In the genomic region with DNA sequence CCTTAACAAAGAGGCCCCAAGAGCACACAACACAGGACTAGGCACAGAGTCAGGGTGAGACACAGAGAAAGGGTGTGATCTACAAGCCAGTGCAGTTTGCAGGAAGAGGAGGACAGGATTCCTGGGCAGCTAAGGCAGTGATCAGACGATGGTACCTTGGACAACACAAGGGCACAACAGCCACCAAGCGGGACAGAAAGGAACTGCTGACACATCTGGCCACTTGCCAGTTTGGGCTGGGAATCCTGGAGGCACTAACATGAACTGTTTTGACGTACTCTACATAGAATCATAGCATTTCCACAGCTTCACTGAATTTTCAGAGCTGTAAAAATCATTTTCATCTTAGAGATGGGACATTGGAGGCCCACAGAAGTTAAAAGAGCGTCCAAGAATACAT, we compare ENCODE assay signal across 8 cellular contexts.
A peak's percentile ranks its signal among the peaks of the same experiment; 100 is the strongest.
DNase-seq lines count a peak whose midpoint lies in the region; ATAC-seq and TF ChIP-seq lines count a peak whose summit lies in the region.

No MANE protein-coding gene starts in this region.

- DNase-seq in NCI-H1694 (lab: John Stamatoyannopoulos, UW) (peak; percentile 5), NCI-H1694 treated with DMSO at 0.1 percent for 48 hours (lab: John Stamatoyannopoulos, UW) (no peak), astrocyte of the spinal cord (ENCODE audit: low read depth, low spot score) (no peak), lung microvascular endothelial cell (ENCODE audit: low read depth in 2 of 2) (peak; percentile 37 to 89), NCI-H1436 (lab: John Stamatoyannopoulos, UW) (no peak), putamen (ENCODE audit: low spot score) (no peak)

- TF ChIP-seq EP300 in Ishikawa (IDR thresholded peaks at IDR 0.05; ENCODE audit: borderline replicate concordance) = no peak

- in situ Hi-C loops in astrocyte of the spinal cord (cut with HindIII; ENCODE audit: low sequenced_read_pairs) = no loop called here

- TF ChIP-seq RAD21 in Ishikawa (IDR thresholded peaks at IDR 0.05; ENCODE audit: low read depth) = peak; percentile 11; the same call in 1 of the 2 replicates

- ATAC-seq in GM19467 (IDR thresholded peaks at IDR 0.05; ENCODE audit: unreplicated experiment) = no peak

- peak; percentile 33 for TF ChIP-seq CTCF in astrocyte of the spinal cord (IDR thresholded peaks at IDR 0.05; ENCODE audit: low read depth, low read length)

- H3K4me3 ChIP-seq in astrocyte of the spinal cord (ENCODE audit: low read depth, low read length) = no peak overlapping the region

TF ChIP-seq in Ishikawa, 13 proteins besides CTCF, POLR2A, EP300 and RAD21:
- TF ChIP-seq, protein P1, sequence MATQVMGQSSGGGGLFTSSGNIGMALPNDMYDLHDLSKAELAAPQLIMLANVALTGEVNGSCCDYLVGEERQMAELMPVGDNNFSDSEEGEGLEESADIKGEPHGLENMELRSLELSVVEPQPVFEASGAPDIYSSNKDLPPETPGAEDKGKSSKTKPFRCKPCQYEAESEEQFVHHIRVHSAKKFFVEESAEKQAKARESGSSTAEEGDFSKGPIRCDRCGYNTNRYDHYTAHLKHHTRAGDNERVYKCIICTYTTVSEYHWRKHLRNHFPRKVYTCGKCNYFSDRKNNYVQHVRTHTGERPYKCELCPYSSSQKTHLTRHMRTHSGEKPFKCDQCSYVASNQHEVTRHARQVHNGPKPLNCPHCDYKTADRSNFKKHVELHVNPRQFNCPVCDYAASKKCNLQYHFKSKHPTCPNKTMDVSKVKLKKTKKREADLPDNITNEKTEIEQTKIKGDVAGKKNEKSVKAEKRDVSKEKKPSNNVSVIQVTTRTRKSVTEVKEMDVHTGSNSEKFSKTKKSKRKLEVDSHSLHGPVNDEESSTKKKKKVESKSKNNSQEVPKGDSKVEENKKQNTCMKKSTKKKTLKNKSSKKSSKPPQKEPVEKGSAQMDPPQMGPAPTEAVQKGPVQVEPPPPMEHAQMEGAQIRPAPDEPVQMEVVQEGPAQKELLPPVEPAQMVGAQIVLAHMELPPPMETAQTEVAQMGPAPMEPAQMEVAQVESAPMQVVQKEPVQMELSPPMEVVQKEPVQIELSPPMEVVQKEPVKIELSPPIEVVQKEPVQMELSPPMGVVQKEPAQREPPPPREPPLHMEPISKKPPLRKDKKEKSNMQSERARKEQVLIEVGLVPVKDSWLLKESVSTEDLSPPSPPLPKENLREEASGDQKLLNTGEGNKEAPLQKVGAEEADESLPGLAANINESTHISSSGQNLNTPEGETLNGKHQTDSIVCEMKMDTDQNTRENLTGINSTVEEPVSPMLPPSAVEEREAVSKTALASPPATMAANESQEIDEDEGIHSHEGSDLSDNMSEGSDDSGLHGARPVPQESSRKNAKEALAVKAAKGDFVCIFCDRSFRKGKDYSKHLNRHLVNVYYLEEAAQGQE (IDR thresholded peaks at IDR 0.05; ENCODE audit: low read depth) = peak; percentile 25; the same call in 1 of the 2 replicates
- TF ChIP-seq EGR1 (IDR thresholded peaks at IDR 0.05) = no peak
- TF ChIP-seq NFIC (IDR thresholded peaks at IDR 0.05) = peak; percentile 32; the same call in 1 of the 2 replicates

Comparison
In these comparisons a context has a peak if more than half of its experiments do, and no peak if none do; other contexts are left out.
1. DNase-seq: peak in NCI-H1694 (single experiment) and lung microvascular endothelial cell (2 of 2); none in NCI-H1694 treated with DMSO at 0.1 percent for 48 hours (single experiment), astrocyte of the spinal cord (single experiment), NCI-H1436 (single experiment) and putamen (single experiment).